Comparison of ENCODE assay signal across 11 cellular contexts in the genomic region with DNA sequence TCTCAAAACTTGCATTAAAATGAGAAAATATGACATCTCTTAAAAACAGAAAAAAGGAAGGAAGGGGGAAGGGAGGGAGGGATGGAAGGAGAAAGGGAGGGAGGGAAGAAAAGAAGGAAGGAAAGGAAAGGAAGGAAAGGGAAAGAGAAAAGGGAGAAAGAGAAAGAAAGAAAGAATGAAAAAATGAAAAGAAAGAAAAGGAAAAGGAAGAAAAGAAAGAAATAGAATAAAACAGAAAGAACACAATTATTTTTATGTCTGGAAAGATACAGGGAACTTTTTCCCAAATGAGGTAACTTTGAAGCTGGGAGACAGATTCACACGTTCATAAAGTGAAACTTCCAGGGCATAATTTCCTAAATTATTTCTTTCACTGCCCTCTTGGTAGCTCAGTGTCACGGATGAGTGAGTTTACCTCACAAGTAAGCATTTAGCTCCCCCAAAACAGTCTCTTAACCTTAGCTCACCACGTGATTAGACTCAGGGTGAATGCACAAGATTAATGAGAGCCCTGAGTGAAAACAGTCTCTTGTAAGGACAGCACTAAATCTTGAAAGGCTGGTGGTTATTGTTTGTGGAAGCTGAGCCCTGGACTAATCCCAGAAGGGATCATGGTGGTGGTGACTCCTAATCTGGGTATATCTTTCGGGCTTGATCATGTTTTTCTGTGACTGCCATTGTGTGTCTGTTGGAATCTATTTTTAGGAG.
DNase-seq lines count a peak whose midpoint lies in the region; ATAC-seq and TF ChIP-seq lines count a peak whose summit lies in the region.
"Had no signal": no experiment of that assay in that cellular context is flagged by ENCODE, and none has a peak within 500 bp of the region (broad histone marks: within the 10 kb centered on the region; RNA-seq: fewer than 3 reads in every experiment).

No MANE protein-coding gene starts in this region.

- CTCF ChIA-PET in activated CD8-positive, alpha-beta T cell treated with anti-CD3 and anti-CD28 coated beads for 36 hours (lab: Charles Lee), result no interaction called here

- H3K9me3 Mint-ChIP-seq in mesothelial cell of epicardium, result peaks cover 9% of the 10 kb centered on the region
- no peaks in the 10 kb centered on the region for H3K9me3 Mint-ChIP-seq in activated CD8-positive, alpha-beta T cell treated with anti-CD3 and anti-CD28 coated beads for 36 hours
- H3K9me3 Mint-ChIP-seq in progenitor cell of endocrine pancreas (ENCODE audit: low read depth), result peaks cover 5% of the 10 kb centered on the region

- peak overlapping the region; percentile 87 for H3K27ac Mint-ChIP-seq in mesothelial cell of epicardium
- no peak overlapping the region for H3K27ac Mint-ChIP-seq in activated CD8-positive, alpha-beta T cell treated with anti-CD3 and anti-CD28 coated beads for 36 hours
- no peak overlapping the region for H3K27ac Mint-ChIP-seq in progenitor cell of endocrine pancreas

- H3K36me3 Mint-ChIP-seq in mesothelial cell of epicardium, result peaks cover 6% of the 10 kb centered on the region
- no peaks in the 10 kb centered on the region for H3K36me3 Mint-ChIP-seq in activated CD8-positive, alpha-beta T cell treated with anti-CD3 and anti-CD28 coated beads for 36 hours (ENCODE audit: low read depth)
- no peaks in the 10 kb centered on the region for H3K36me3 Mint-ChIP-seq in progenitor cell of endocrine pancreas (ENCODE audit: insufficient read depth)

- H3K4me3 Mint-ChIP-seq in mesothelial cell of epicardium, result no peak overlapping the region
- no peak overlapping the region for H3K4me3 Mint-ChIP-seq in activated CD8-positive, alpha-beta T cell treated with anti-CD3 and anti-CD28 coated beads for 36 hours
- H3K4me3 Mint-ChIP-seq in progenitor cell of endocrine pancreas (ENCODE audit: low read depth), result no peak overlapping the region

- H3K27me3 Mint-ChIP-seq in mesothelial cell of epicardium (ENCODE audit: low read depth) (no peaks in the 10 kb centered on the region), progenitor cell of endocrine pancreas (no peaks in the 10 kb centered on the region)
- no peaks in the 10 kb centered on the region for H3K27me3 Mint-ChIP-seq in activated CD8-positive, alpha-beta T cell treated with anti-CD3 and anti-CD28 coated beads for 36 hours

- peak; percentile 15 for DNase-seq in EH (ENCODE audit: low read depth)
- DNase-seq in H4 (ENCODE audit: low spot score), result peak; percentile 73
- peak; percentile 53 to 80 for DNase-seq in SJCRH30
- no peak for DNase-seq in mesothelial cell of epicardium (ENCODE audit: low spot score in 2 of 2, unreplicated experiment in 2 of 2)
- DNase-seq in Ammon's horn (ENCODE audit: low spot score), result no peak
- DNase-seq in activated CD8-positive, alpha-beta T cell treated with anti-CD3 and anti-CD28 coated beads for 36 hours, result no peak
- DNase-seq in C1 segment of cervical spinal cord (lab: John Stamatoyannopoulos, UW), result no peak
- no peak for DNase-seq in progenitor cell of endocrine pancreas (ENCODE audit: low spot score, unreplicated experiment)
- DNase-seq: HCEC 1CT; right cardiac atrium; stimulated activated naive CD4-positive, alpha-beta T cell treated with Interleukin-2 at 50 U/mL for 16 hours had no signal

- ATAC-seq in activated CD8-positive, alpha-beta T cell treated with anti-CD3 and anti-CD28 coated beads for 36 hours, result no peak
- ATAC-seq: right cardiac atrium had no signal

- H3K9me3 ChIP-seq in SJCRH30 (replicated peaks), result no peaks in the 10 kb centered on the region

- POLR2A ChIA-PET in activated CD8-positive, alpha-beta T cell treated with anti-CD3 and anti-CD28 coated beads for 36 hours (lab: Charles Lee), result no interaction called here

- H3K4me1 Mint-ChIP-seq in mesothelial cell of epicardium (peaks cover 52% of the 10 kb centered on the region), progenitor cell of endocrine pancreas (ENCODE audit: low read depth) (peaks cover 31% of the 10 kb centered on the region)
- H3K4me1 Mint-ChIP-seq in activated CD8-positive, alpha-beta T cell treated with anti-CD3 and anti-CD28 coated beads for 36 hours (ENCODE audit: low read depth), result no peaks in the 10 kb centered on the region

- H3K27me3 ChIP-seq in SJCRH30, result no peaks in the 10 kb centered on the region

- intact Hi-C loops in activated CD8-positive, alpha-beta T cell treated with anti-CD3 and anti-CD28 coated beads for 36 hours (cut with micrococcal nuclease), result no loop called here

- peaks cover 29% of the 10 kb centered on the region for H3K4me1 ChIP-seq in SJCRH30

- no peaks in the 10 kb centered on the region for H3K36me3 ChIP-seq in SJCRH30

- TF ChIP-seq CTCF in mesothelial cell of epicardium (IDR thresholded peaks at IDR 0.05; ENCODE audit: unreplicated experiment), result no peak
- no peak for TF ChIP-seq CTCF in activated CD8-positive, alpha-beta T cell treated with anti-CD3 and anti-CD28 coated beads for 36 hours (IDR thresholded peaks at IDR 0.05)
- no peak for TF ChIP-seq CTCF in progenitor cell of endocrine pancreas (IDR thresholded peaks at IDR 0.05; ENCODE audit: unreplicated experiment)

- peak overlapping the region; percentile 16; the same call in 1 of the 2 replicates for H3K4me3 ChIP-seq in SJCRH30

- H3K27ac ChIP-seq in SJCRH30, result peak overlapping the region; percentile 36

Comparison
In these comparisons a context has a peak if more than half of its experiments do, and no peak if none do; other contexts are left out.
1. DNase-seq: peak in EH (single experiment), H4 (single experiment) and SJCRH30 (2 of 2); none in mesothelial cell of epicardium (0 of 2), Ammon's horn (single experiment), activated CD8-positive, alpha-beta T cell treated with anti-CD3 and anti-CD28 coated beads for 36 hours (single experiment), C1 segment of cervical spinal cord (0 of 14) and progenitor cell of endocrine pancreas (single experiment).